Comparison of ENCODE assay signal across 8 cellular contexts in genomic region chr2:159960413-159960812, GRCh38. TPM values are rescaled to one million over a fixed set of nuclear protein-coding genes. Genes with fewer than 3 reads are reported as not detected.
A peak's percentile ranks its signal among the peaks of the same experiment; 100 is the strongest.
DNase-seq lines count a peak whose midpoint lies in the region; ATAC-seq and TF ChIP-seq lines count a peak whose summit lies in the region.

No MANE protein-coding gene starts in this region.

- H3K27me3 Mint-ChIP-seq in mesothelial cell of epicardium (ENCODE audit: low read depth) = no peaks in the 10 kb centered on the region

- intact Hi-C loops in mucosa of descending colon (cut with DNase I, micrococcal nuclease) = no loop called here
- intact Hi-C loops in ascending aorta (cut with DNase I) = loop anchor here (10.0 kb wide), 1 partner anchor 166 kb away; the partner anchor contains the start of gene CD302

- H3K4me3 ChIP-seq in mucosa of descending colon (no peak overlapping the region), ascending aorta (no peak overlapping the region)

- H3K36me3 ChIP-seq in mucosa of descending colon (ENCODE audit: low read depth) (no peaks in the 10 kb centered on the region), ascending aorta (peaks cover 0 to 12% of the 10 kb centered on the region in 2 donors)

- H3K4me3 Mint-ChIP-seq in mesothelial cell of epicardium = no peak overlapping the region

- DNase-seq in mesothelial cell of epicardium (ENCODE audit: low spot score in 2 of 2, unreplicated experiment in 2 of 2) (no peak), NCI-H2227 treated with DMSO at 0.1 percent for 48 hours (lab: John Stamatoyannopoulos, UW) (no peak), mucosa of descending colon (no peak), ascending aorta (ENCODE audit: low spot score in 2 of 2) (no peak)

- ATAC-seq in GM18498 (IDR thresholded peaks at IDR 0.05; ENCODE audit: unreplicated experiment) (peak; percentile 51), HG02571 (IDR thresholded peaks at IDR 0.05; ENCODE audit: unreplicated experiment) (peak; percentile 49), SK-N-SH treated with all-trans-retinoic acid at 6 μM for 48 hours (peak; percentile 98), mucosa of descending colon (no peak), HG03342 (IDR thresholded peaks at IDR 0.05; ENCODE audit: unreplicated experiment) (no peak)

- peaks cover 15% of the 10 kb centered on the region for H3K4me1 Mint-ChIP-seq in mesothelial cell of epicardium

- H3K9me3 Mint-ChIP-seq in mesothelial cell of epicardium = no peaks in the 10 kb centered on the region

- H3K27ac ChIP-seq in ascending aorta = no peak overlapping the region

- H3K27ac Mint-ChIP-seq in mesothelial cell of epicardium = peak overlapping the region; percentile 68

- no peaks in the 10 kb centered on the region for H3K27me3 ChIP-seq in ascending aorta

- TF ChIP-seq CTCF in mesothelial cell of epicardium (IDR thresholded peaks at IDR 0.05; ENCODE audit: unreplicated experiment) (no peak), mucosa of descending colon (IDR thresholded peaks at IDR 0.05) (no peak), ascending aorta (IDR thresholded peaks at IDR 0.05) (no peak)

- peaks cover 17% of the 10 kb centered on the region for H3K36me3 Mint-ChIP-seq in mesothelial cell of epicardium

- no peaks in the 10 kb centered on the region for H3K4me1 ChIP-seq in mucosa of descending colon (ENCODE audit: low read depth)
- no peaks in the 10 kb centered on the region for H3K4me1 ChIP-seq in ascending aorta

- H3K9me3 ChIP-seq in mucosa of descending colon (no peaks in the 10 kb centered on the region), ascending aorta (no peaks in the 10 kb centered on the region)

TF ChIP-seq in SK-N-SH treated with all-trans-retinoic acid at 6 μM for 48 hours, 23 proteins besides CTCF, POLR2A, EP300 and RAD21:
- TF ChIP-seq ISL1 (CRISPR knock-in tag; IDR thresholded peaks at IDR 0.05) (0 out of 2 replicates have a peak, but pooled peaks have one; percentile 9), TSHZ2 (CRISPR knock-in tag; IDR thresholded peaks at IDR 0.05) (no peak)

RNA-seq across cellular contexts. Expression of gene LY75, which starts 55.9 kb away (rescaled TPM):
- total RNA-seq in mesothelial cell of epicardium (0.53 to 1.0 TPM (median 0.80 TPM) in 3 replicates), mucosa of descending colon (10 to 100 TPM; 20.8 to 44.9 (median 42.0) TPM), ascending aorta (0.11 TPM)

Comparison
In these comparisons a context has a peak if more than half of its experiments do, and no peak if none do; other contexts are left out.
1. ATAC-seq: peak in GM18498 (single experiment), HG02571 (single experiment) and SK-N-SH treated with all-trans-retinoic acid at 6 μM for 48 hours (single experiment); none in mucosa of descending colon (single experiment) and HG03342 (single experiment).
2. RNA of gene LY75, which starts 55.9 kb away (total RNA-seq): 20.8 to 44.9 TPM in mucosa of descending colon; 0.53 to 1.0 TPM in mesothelial cell of epicardium and 0.11 TPM in ascending aorta (single experiment); every median in the first group is over 10 times any median in the second.